Comparison of ENCODE assay signal across 1 cellular context in the genomic region with DNA sequence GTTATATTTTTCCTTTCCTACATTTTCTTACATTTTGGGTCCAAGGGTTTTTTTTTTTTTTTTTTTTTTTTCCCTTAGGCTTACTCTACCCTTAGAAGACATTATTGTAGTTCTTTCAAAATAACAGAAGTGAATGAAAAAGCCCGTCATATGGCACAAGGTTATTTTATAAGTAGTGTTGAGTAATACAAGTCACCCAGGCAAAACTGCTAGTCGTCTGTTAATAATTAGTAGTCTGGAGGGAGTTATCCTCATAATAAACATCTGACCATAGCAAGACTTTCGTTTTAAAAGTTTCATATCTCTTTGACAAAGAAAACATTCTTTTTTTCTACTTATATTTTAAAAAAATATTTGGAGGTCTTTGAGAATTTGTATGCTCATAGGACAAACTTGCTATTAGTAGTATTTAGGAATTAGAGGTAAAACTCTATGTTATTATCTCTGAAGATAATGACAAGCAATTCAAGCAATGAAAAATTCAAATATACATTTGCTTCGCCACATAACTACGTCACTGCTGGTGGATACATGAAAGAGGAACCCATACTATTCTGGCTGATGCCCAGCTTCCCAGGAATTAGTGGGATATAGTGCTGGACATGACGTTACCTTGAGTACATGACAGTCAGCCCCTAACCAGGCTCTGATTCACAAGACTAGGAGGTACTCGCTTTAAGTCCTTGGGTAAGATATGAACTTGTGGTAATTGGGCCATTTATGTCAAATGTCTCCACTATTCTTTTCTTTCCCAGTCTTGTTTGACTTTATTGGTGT.
A peak's percentile ranks its signal among the peaks of the same experiment; 100 is the strongest.
TF ChIP-seq lines count a peak whose summit lies in the region.

No MANE protein-coding gene starts in this region.

TF ChIP-seq in HepG2, 621 proteins besides CTCF, POLR2A, EP300 and RAD21 (continued from another document):
- TF ChIP-seq CREB1 (IDR thresholded peaks at IDR 0.05) (0 out of 2 replicates have a peak, but pooled peaks have one; percentile 50), CREB1 (CRISPR knock-in tag; IDR thresholded peaks at IDR 0.05) (no peak), ZFP62 (CRISPR knock-in tag; IDR thresholded peaks at IDR 0.05) (no peak), TIGD3 (CRISPR knock-in tag; IDR thresholded peaks at IDR 0.05; ENCODE audit: borderline replicate concordance) (no peak), ZMYM3 (CRISPR knock-in tag; IDR thresholded peaks at IDR 0.05) (no peak), ZNF724P (CRISPR knock-in tag; IDR thresholded peaks at IDR 0.05; ENCODE audit: borderline replicate concordance) (no peak), NFAT5 (CRISPR knock-in tag; IDR thresholded peaks at IDR 0.05) (no peak)
- TF ChIP-seq, protein P1, sequence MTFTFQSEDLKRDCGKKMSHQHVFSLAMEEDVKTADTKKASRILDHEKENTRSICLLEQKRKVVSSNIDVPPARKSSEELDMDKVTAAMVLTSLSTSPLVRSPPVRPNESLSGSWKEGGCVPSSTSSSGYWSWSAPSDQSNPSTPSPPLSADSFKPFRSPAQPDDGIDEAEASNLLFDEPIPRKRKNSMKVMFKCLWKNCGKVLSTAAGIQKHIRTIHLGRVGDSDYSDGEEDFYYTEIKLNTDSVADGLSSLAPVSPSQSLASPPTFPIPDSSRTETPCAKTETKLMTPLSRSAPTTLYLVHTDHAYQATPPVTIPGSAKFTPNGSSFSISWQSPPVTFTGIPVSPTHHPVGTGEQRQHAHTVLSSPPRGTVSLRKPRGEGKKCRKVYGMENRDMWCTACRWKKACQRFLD (CRISPR knock-in tag; IDR thresholded peaks at IDR 0.05; ENCODE audit: borderline replicate concordance), result no peak
